In the genomic region with DNA sequence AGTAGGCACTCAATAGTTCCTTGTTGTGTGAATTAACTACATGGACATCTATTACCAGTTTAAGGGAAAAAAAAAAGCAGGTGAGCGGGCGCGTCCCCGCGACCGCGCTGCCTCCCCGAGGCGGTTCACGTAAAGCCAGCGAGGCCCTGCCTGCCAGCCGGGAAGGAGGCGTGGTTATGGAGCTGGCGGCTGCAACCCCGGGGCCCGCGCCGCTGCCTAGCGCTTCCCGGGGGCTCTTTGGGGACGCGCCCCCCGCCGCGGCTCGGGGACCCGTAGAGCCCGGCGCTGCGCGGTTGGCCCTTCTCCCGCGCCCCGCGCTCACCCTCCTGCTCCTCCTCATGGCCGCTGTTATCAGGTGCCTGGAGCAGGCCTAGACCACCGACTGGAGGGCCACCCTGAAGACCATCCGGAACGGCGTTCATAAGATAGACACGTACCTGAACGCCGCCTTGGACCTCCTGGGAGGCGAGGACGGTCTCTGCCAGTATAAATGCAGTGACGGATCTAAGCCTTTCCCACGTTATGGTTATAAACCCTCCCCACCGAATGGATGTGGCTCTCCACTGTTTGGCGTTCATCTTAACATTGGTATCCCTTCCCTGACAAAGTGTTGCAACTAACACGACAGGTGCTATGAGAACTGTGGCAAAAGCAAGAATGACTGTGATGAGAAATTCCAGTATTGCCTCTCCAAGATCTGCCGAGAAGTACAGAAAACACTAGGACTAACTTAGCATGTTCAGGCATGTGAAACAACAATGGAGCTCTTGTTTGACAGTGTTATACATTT, we compare ENCODE assay signal across 8 cellular contexts. TPM values are rescaled to one million over a fixed set of nuclear protein-coding genes. Genes with fewer than 3 reads are reported as not detected.
DNase-seq lines count a peak whose midpoint lies in the region; ATAC-seq lines count a peak whose summit lies in the region.

No MANE protein-coding gene starts in this region.

- peak overlapping the region; percentile 23 for H3K4me3 ChIP-seq in effector memory CD4-positive, alpha-beta T cell (ENCODE audit: insufficient read depth, low read depth, low read length, poor library complexity, severe bottlenecking)
- no peak overlapping the region for H3K4me3 ChIP-seq in mesendoderm (ENCODE audit: low read length)

- H4K8ac ChIP-seq in mesendoderm (ENCODE audit: low read depth, low read length): no peak overlapping the region

- H3K18ac ChIP-seq in mesendoderm (ENCODE audit: low read length): no peak overlapping the region

- H2AK5ac ChIP-seq in mesendoderm (ENCODE audit: low read length): no peak overlapping the region

- H3K27ac ChIP-seq in effector memory CD4-positive, alpha-beta T cell (ENCODE audit: insufficient read depth, low read length, poor library complexity, severe bottlenecking): no peak overlapping the region
- H3K27ac ChIP-seq in mesendoderm (ENCODE audit: low read depth, low read length): no peak overlapping the region

- no peaks in the 10 kb centered on the region for H3K9me3 Mint-ChIP-seq in activated CD8-positive, alpha-beta T cell treated with anti-CD3 and anti-CD28 coated beads, Interleukin-2, amount 10 ng/mL, durations not matched to agents 7 days and 5 days (ENCODE audit: insufficient read depth)

- no peaks in the 10 kb centered on the region for H3K9me3 ChIP-seq in effector memory CD4-positive, alpha-beta T cell (ENCODE audit: control insufficient read depth, low read length)

- H2BK120ac ChIP-seq in mesendoderm (ENCODE audit: low read depth, low read length): no peak overlapping the region

- H3K27me3 Mint-ChIP-seq in activated CD8-positive, alpha-beta T cell treated with anti-CD3 and anti-CD28 coated beads, Interleukin-2, amount 10 ng/mL, durations not matched to agents 7 days and 5 days (ENCODE audit: low read depth): no peaks in the 10 kb centered on the region

- H3K4me1 Mint-ChIP-seq in activated CD8-positive, alpha-beta T cell treated with anti-CD3 and anti-CD28 coated beads, Interleukin-2, amount 10 ng/mL, durations not matched to agents 7 days and 5 days (ENCODE audit: low read depth): peaks cover 38% of the 10 kb centered on the region

- H3K9ac ChIP-seq in mesendoderm (ENCODE audit: low read length): peak overlapping the region; percentile 72

- H2BK5ac ChIP-seq in mesendoderm (ENCODE audit: low read length): no peak overlapping the region

- CTCF ChIA-PET in activated CD8-positive, alpha-beta T cell treated with anti-CD3 and anti-CD28 coated beads, Interleukin-2, amount 10 ng/mL, durations not matched to agents 7 days and 5 days (lab: Charles Lee): interaction anchor here (0.7 to 1.1 kb wide), 2 partner anchors 24 to 35 kb away, joined by 3 read pairs; partner anchors contain the start of genes ORC1 and PRPF38A

- H4K5ac ChIP-seq in mesendoderm (ENCODE audit: low read length): no peak overlapping the region

- H3K4ac ChIP-seq in mesendoderm (ENCODE audit: low read depth, low read length): no peak overlapping the region

- H3K79me2 ChIP-seq in mesendoderm (ENCODE audit: control insufficient read depth, insufficient read depth, low read length): peaks cover 11% of the 10 kb centered on the region

- H3K56ac ChIP-seq in mesendoderm (ENCODE audit: low read length): peak overlapping the region; percentile 74

- H3K4me1 ChIP-seq in effector memory CD4-positive, alpha-beta T cell (ENCODE audit: control insufficient read depth, insufficient read depth, low read length, poor library complexity, severe bottlenecking): peaks cover 17% of the 10 kb centered on the region
- peaks cover 6% of the 10 kb centered on the region for H3K4me1 ChIP-seq in mesendoderm (ENCODE audit: control insufficient read depth, low read depth, low read length)

- ATAC-seq in activated CD8-positive, alpha-beta T cell treated with anti-CD3 and anti-CD28 coated beads, Interleukin-2, amount 10 ng/mL, durations not matched to agents 7 days and 5 days: no peak
- ATAC-seq in GM18498 (IDR thresholded peaks at IDR 0.05; ENCODE audit: unreplicated experiment): no peak

- H2BK15ac ChIP-seq in mesendoderm (replicated peaks; ENCODE audit: low read depth): no peak overlapping the region

- peaks cover 37% of the 10 kb centered on the region for H3K36me3 Mint-ChIP-seq in activated CD8-positive, alpha-beta T cell treated with anti-CD3 and anti-CD28 coated beads, Interleukin-2, amount 10 ng/mL, durations not matched to agents 7 days and 5 days (ENCODE audit: low read depth)

- H3K79me1 ChIP-seq in mesendoderm (ENCODE audit: low read length): peaks cover 12% of the 10 kb centered on the region

- peak overlapping the region; percentile 50 for H3K4me2 ChIP-seq in mesendoderm (ENCODE audit: low read length)

- H3K23ac ChIP-seq in mesendoderm (ENCODE audit: low read length): no peak overlapping the region

- peak overlapping the region; percentile 52 for H3K4me3 Mint-ChIP-seq in activated CD8-positive, alpha-beta T cell treated with anti-CD3 and anti-CD28 coated beads, Interleukin-2, amount 10 ng/mL, durations not matched to agents 7 days and 5 days

- H3K27ac Mint-ChIP-seq in activated CD8-positive, alpha-beta T cell treated with anti-CD3 and anti-CD28 coated beads, Interleukin-2, amount 10 ng/mL, durations not matched to agents 7 days and 5 days: no peak overlapping the region

- H3K36me3 ChIP-seq in effector memory CD4-positive, alpha-beta T cell (ENCODE audit: control insufficient read depth, insufficient read depth, low read length): no peaks in the 10 kb centered on the region
- peaks cover 2% of the 10 kb centered on the region for H3K36me3 ChIP-seq in mesendoderm (ENCODE audit: control insufficient read depth, insufficient read depth, low read length)

- no CpG with 5 or more reads among the region's 51 CpGs for WGBS in mesendoderm (ENCODE audit: extremely low coverage, insufficient coverage, low lambda C conversion rate)

- POLR2A ChIA-PET in activated CD8-positive, alpha-beta T cell treated with anti-CD3 and anti-CD28 coated beads, Interleukin-2, amount 10 ng/mL, durations not matched to agents 7 days and 5 days (lab: Charles Lee): interaction anchor here (0.7 to 1.5 kb wide), 3 partner anchors 29 to 154 kb away, joined by 3 to 5 read pairs (median 3); partner anchors contain the start of genes ORC1 and PRPF38A

- DNase-seq in DMS 273 (lab: John Stamatoyannopoulos, UW; ENCODE audit: unreplicated experiment) (peak; percentile 87), DMS 273 treated with DMSO at 0.1 percent for 48 hours (lab: John Stamatoyannopoulos, UW) (no peak), NCI-H2227 treated with DMSO at 0.1 percent for 48 hours (lab: John Stamatoyannopoulos, UW) (peak; percentile 32), mesendoderm (peak; percentile 69)
- DNase-seq in activated CD8-positive, alpha-beta T cell treated with anti-CD3 and anti-CD28 coated beads, Interleukin-2, amount 10 ng/mL, durations not matched to agents 7 days and 5 days: peak; percentile 67
- DNase-seq in effector memory CD4-positive, alpha-beta T cell: peak; percentile 24 to 46 (median 38)
- DNase-seq in stimulated activated CD8-positive, alpha-beta memory T cell treated with anti-CD3 and anti-CD28 coated beads, Interleukin-4, amount 100 ng/mL, for 48 hours: peak; percentile 69

- H3K27me3 ChIP-seq in effector memory CD4-positive, alpha-beta T cell (replicated peaks; ENCODE audit: control insufficient read depth, insufficient read depth, low read length, poor library complexity, severe bottlenecking): no peaks in the 10 kb centered on the region
- H3K27me3 ChIP-seq in mesendoderm (ENCODE audit: insufficient read depth, low read length, poor library complexity): no peaks in the 10 kb centered on the region

RNA-seq across cellular contexts. Expression of gene CC2D1B, which starts 2.6 kb away (rescaled TPM):
- 10 to 100 TPM; 46.7 to 53.3 TPM for total RNA-seq in activated CD8-positive, alpha-beta T cell treated with anti-CD3 and anti-CD28 coated beads, Interleukin-2, amount 10 ng/mL, durations not matched to agents 7 days and 5 days
- polyA plus RNA-seq in mesendoderm (2013, experiment 1 of 2): 11.1 TPM
- 11.6 TPM for polyA plus RNA-seq in mesendoderm (2013, experiment 2 of 2)

RNA-seq across cellular contexts. Expression of gene ORC1, which starts 35.6 kb away (rescaled TPM):
- total RNA-seq in activated CD8-positive, alpha-beta T cell treated with anti-CD3 and anti-CD28 coated beads, Interleukin-2, amount 10 ng/mL, durations not matched to agents 7 days and 5 days: 10 to 100 TPM; 38.3 to 38.4 TPM
- polyA plus RNA-seq in mesendoderm (2013, experiment 1 of 2): 35.1 TPM
- polyA plus RNA-seq in mesendoderm (2013, experiment 2 of 2): 34.7 TPM

RNA-seq across cellular contexts. Expression of gene PRPF38A, which starts 35.8 kb away (rescaled TPM):
- 100 to 1,000 TPM; 102 to 104 TPM for total RNA-seq in activated CD8-positive, alpha-beta T cell treated with anti-CD3 and anti-CD28 coated beads, Interleukin-2, amount 10 ng/mL, durations not matched to agents 7 days and 5 days
- polyA plus RNA-seq in mesendoderm (2013, experiment 1 of 2): 74.4 TPM
- polyA plus RNA-seq in mesendoderm (2013, experiment 2 of 2): 76.0 TPM
